In genomic region chr7:25031007-25031406, GRCh38 we compare ENCODE assay signal across 8 cellular contexts. TPM values are rescaled to one million over a fixed set of nuclear protein-coding genes. Genes with fewer than 3 reads are reported as not detected.
DNase-seq lines count a peak whose midpoint lies in the region; ATAC-seq lines count a peak whose summit lies in the region.

No MANE protein-coding gene starts in this region.

- H3K27me3 Mint-ChIP-seq in activated T-cell treated with anti-CD3 and anti-CD28 coated beads, Interleukin-2, amount 50 U/mL, for 72 hours (ENCODE audit: low read depth): no peaks in the 10 kb centered on the region
- no peaks in the 10 kb centered on the region for H3K27me3 Mint-ChIP-seq in activated T-cell treated with anti-CD3 and anti-CD28 coated beads, Interleukin-2, amount 50 U/mL, for 24 hours

- peaks cover 3 to 4% of the 10 kb centered on the region in 2 donors for H3K9me3 Mint-ChIP-seq in activated T-cell treated with anti-CD3 and anti-CD28 coated beads, Interleukin-2, amount 50 U/mL, for 72 hours
- H3K9me3 Mint-ChIP-seq in activated T-cell treated with anti-CD3 and anti-CD28 coated beads, Interleukin-2, amount 50 U/mL, for 24 hours: peaks cover 5% of the 10 kb centered on the region

- intact Hi-C loops in left colon (cut with DNase I, micrococcal nuclease): no loop called here
- intact Hi-C loops in left cardiac atrium (cut with DNase I): no loop called here

- peak; percentile 23 to 24 for ATAC-seq in activated T-cell treated with anti-CD3 and anti-CD28 coated beads, Interleukin-2, amount 50 U/mL, for 72 hours (replicated peaks in 1 of 2)
- ATAC-seq in GM21723 (IDR thresholded peaks at IDR 0.05; ENCODE audit: unreplicated experiment) (peak; percentile 95), HG03432 (IDR thresholded peaks at IDR 0.05; ENCODE audit: unreplicated experiment) (peak; percentile 90), left colon (no peak), left cardiac atrium (no peak)

- peaks cover 48% of the 10 kb centered on the region for H3K4me1 Mint-ChIP-seq in activated T-cell treated with anti-CD3 and anti-CD28 coated beads, Interleukin-2, amount 50 U/mL, for 72 hours (ENCODE audit: low read depth)
- H3K4me1 Mint-ChIP-seq in activated T-cell treated with anti-CD3 and anti-CD28 coated beads, Interleukin-2, amount 50 U/mL, for 24 hours (ENCODE audit: low read depth): peaks cover 43% of the 10 kb centered on the region

- peak; percentile 4 to 7 for DNase-seq in activated T-cell treated with anti-CD3 and anti-CD28 coated beads, Interleukin-2, amount 50 U/mL, for 72 hours
- no peak for DNase-seq in activated T-cell treated with anti-CD3 and anti-CD28 coated beads, Interleukin-2, amount 50 U/mL, for 24 hours
- DNase-seq in left colon (peak; percentile 6 to 29), DMS153 (lab: John Stamatoyannopoulos, UW) (no peak), left cardiac atrium (no peak), NCI-H1436 (lab: John Stamatoyannopoulos, UW) (no peak)

- H3K36me3 Mint-ChIP-seq in activated T-cell treated with anti-CD3 and anti-CD28 coated beads, Interleukin-2, amount 50 U/mL, for 72 hours (ENCODE audit: insufficient read depth in 2 of 2): peaks cover 1 to 3% of the 10 kb centered on the region in 2 donors
- no peaks in the 10 kb centered on the region for H3K36me3 Mint-ChIP-seq in activated T-cell treated with anti-CD3 and anti-CD28 coated beads, Interleukin-2, amount 50 U/mL, for 24 hours (ENCODE audit: low read depth)

- H3K27ac Mint-ChIP-seq in activated T-cell treated with anti-CD3 and anti-CD28 coated beads, Interleukin-2, amount 50 U/mL, for 72 hours: no peak overlapping the region
- H3K27ac Mint-ChIP-seq in activated T-cell treated with anti-CD3 and anti-CD28 coated beads, Interleukin-2, amount 50 U/mL, for 24 hours: no peak overlapping the region

- no peak overlapping the region for H3K4me3 Mint-ChIP-seq in activated T-cell treated with anti-CD3 and anti-CD28 coated beads, Interleukin-2, amount 50 U/mL, for 72 hours
- H3K4me3 Mint-ChIP-seq in activated T-cell treated with anti-CD3 and anti-CD28 coated beads, Interleukin-2, amount 50 U/mL, for 24 hours: no peak overlapping the region

RNA-seq across cellular contexts. Expression of gene OSBPL3, which starts 51.0 kb away (rescaled TPM):
- 10 to 100 TPM; 52.9 to 53.0 TPM for total RNA-seq in activated T-cell treated with anti-CD3 and anti-CD28 coated beads, Interleukin-2, amount 50 U/mL, for 72 hours
- total RNA-seq in left colon (10 to 100 TPM; 11.0 to 13.2 TPM), left cardiac atrium (1 to 10 TPM; 8.8 to 10.0 TPM)

Comparison
In these comparisons a context has a peak if more than half of its experiments do, and no peak if none do; other contexts are left out.
1. DNase-seq: peak in activated T-cell treated with anti-CD3 and anti-CD28 coated beads, Interleukin-2, amount 50 U/mL, for 72 hours (2 of 2) and left colon (2 of 2); none in activated T-cell treated with anti-CD3 and anti-CD28 coated beads, Interleukin-2, amount 50 U/mL, for 24 hours (single experiment), DMS153 (single experiment), left cardiac atrium (single experiment) and NCI-H1436 (single experiment).
2. ATAC-seq: peak in activated T-cell treated with anti-CD3 and anti-CD28 coated beads, Interleukin-2, amount 50 U/mL, for 72 hours (2 of 2), GM21723 (single experiment) and HG03432 (single experiment); none in left colon (single experiment) and left cardiac atrium (0 of 2).